1 cellular context compared by ENCODE assay signal in genomic region chr2:60959501-60959900, GRCh38.
TF ChIP-seq lines count a peak whose summit lies in the region.

No MANE protein-coding gene starts in this region.

TF ChIP-seq in IMR-90, 13 proteins besides CTCF, POLR2A, EP300 and RAD21:
- TF ChIP-seq CEBPB (IDR thresholded peaks at IDR 0.05; ENCODE audit: low read depth, low read length) (no peak), FOS (IDR thresholded peaks at IDR 0.05; ENCODE audit: low read depth, low read length) (no peak), BHLHE40 (IDR thresholded peaks at IDR 0.05; ENCODE audit: low read depth, low read length) (no peak), NFE2L2 (IDR thresholded peaks at IDR 0.05; ENCODE audit: low read depth, low read length) (no peak), RCOR1 (IDR thresholded peaks at IDR 0.05; ENCODE audit: insufficient replicate concordance, low read length) (no peak), ELK1 (IDR thresholded peaks at IDR 0.05; ENCODE audit: borderline replicate concordance, low read depth, low read length) (no peak), MAZ (IDR thresholded peaks at IDR 0.05; ENCODE audit: borderline replicate concordance, low read depth, low read length) (no peak), USF2 (IDR thresholded peaks at IDR 0.05; ENCODE audit: low read depth, low read length) (no peak), RFX5 (IDR thresholded peaks at IDR 0.05; ENCODE audit: low read depth, low read length) (no peak), SMC3 (IDR thresholded peaks at IDR 0.05; ENCODE audit: low read depth, low read length) (no peak), CHD1 (IDR thresholded peaks at IDR 0.05; ENCODE audit: low read depth, low read length) (no peak), MAFK (IDR thresholded peaks at IDR 0.05; ENCODE audit: low read depth, low read length) (no peak), MXI1 (IDR thresholded peaks at IDR 0.05; ENCODE audit: borderline replicate concordance, low read depth, low read length) (no peak)
